Comparison of ENCODE assay signal across 1 cellular context in the genomic region with DNA sequence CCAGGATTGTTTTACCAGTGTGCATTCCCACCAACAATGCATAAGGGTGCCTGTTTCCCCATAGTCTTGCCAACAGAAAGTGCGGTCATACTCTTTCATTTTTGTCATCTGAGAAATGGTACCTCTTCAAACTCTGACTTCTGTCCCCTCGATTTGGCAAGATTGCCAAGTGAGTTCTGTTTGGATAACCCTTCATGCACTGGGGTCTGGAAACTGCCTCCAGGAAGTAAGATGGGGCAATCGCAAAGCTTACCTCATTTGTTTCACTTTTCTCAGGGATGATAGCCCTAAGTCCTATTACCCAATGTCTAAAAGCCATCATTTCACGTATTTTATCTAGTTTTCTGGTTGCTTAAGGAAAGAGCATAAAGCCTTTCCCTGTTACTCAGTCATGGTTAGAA.
TF ChIP-seq lines count a peak whose summit lies in the region.

No MANE protein-coding gene starts in this region.

TF ChIP-seq in HepG2, 621 proteins besides CTCF, POLR2A, EP300 and RAD21 (continued from another document and continues in another):
- TF ChIP-seq, protein P1, sequence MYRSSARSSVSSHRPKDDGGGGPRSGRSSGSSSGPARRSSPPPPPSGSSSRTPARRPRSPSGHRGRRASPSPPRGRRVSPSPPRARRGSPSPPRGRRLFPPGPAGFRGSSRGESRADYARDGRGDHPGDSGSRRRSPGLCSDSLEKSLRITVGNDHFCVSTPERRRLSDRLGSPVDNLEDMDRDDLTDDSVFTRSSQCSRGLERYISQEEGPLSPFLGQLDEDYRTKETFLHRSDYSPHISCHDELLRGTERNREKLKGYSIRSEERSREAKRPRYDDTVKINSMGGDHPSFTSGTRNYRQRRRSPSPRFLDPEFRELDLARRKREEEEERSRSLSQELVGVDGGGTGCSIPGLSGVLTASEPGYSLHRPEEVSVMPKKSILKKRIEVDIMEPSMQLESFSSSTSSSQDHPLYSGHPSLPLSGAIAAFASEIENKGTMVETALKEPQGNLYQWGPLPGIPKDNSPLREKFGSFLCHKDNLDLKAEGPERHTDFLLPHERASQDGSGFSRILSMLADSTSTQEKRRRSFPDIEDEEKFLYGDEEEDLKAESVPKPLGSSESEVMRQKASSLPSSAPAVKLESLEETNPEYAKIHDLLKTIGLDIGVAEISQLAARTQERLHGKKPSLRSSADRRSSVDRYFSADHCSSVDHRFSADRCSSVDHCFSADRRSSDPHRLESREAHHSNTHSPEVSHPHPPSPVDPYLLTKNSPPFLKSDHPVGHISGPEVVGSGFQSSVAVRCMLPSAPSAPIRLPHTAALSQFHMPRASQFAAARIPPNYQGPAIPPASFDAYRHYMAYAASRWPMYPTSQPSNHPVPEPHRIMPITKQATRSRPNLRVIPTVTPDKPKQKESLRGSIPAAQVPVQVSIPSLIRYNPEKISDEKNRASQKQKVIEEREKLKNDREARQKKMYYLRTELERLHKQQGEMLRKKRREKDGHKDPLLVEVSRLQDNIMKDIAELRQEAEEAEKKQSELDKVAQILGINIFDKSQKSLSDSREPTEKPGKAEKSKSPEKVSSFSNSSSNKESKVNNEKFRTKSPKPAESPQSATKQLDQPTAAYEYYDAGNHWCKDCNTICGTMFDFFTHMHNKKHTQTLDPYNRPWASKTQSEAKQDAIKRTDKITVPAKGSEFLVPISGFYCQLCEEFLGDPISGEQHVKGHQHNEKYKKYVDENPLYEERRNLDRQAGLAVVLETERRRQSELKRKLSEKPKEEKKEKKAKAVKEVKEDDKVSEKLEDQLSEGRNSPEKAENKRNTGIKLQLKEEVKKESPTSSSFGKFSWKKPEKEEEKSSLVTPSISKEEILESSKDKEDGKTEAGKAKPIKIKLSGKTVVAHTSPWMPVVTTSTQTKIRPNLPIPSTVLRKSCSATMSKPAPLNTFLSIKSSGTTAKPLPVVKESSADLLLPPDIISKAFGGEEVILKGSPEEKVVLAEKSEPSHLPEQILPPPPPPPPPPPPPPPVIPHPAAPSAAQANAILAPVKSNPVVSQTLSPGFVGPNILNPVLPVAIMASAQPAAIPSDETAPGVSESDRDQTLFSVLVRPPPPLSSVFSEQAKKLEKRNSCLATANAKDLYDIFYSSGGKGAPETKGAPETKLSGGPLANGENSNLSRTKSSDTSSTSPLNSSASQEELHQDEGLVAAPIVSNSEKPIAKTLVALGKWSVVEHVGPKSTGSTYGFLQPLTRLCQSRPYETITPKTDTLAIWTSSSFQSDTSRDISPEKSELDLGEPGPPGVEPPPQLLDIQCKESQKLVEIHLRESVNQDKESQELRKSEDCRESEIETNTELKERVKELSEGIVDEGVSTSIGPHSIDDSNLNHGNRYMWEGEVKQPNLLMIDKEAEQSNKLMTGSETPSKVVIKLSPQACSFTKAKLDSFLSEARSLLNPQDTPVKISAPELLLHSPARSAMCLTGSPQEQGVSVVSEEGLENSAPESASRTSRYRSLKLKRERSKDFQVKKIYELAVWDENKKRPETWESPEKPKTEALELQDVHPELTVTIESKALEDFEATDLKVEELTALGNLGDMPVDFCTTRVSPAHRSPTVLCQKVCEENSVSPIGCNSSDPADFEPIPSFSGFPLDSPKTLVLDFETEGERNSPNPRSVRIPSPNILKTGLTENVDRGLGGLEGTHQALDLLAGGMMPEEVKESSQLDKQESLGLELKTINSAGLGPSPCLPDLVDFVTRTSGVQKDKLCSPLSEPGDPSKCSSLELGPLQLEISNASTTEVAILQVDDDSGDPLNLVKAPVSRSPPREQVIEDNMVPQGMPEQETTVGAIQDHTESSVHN (CRISPR knock-in tag; IDR thresholded peaks at IDR 0.05) = no peak
- TF ChIP-seq, protein P2, sequence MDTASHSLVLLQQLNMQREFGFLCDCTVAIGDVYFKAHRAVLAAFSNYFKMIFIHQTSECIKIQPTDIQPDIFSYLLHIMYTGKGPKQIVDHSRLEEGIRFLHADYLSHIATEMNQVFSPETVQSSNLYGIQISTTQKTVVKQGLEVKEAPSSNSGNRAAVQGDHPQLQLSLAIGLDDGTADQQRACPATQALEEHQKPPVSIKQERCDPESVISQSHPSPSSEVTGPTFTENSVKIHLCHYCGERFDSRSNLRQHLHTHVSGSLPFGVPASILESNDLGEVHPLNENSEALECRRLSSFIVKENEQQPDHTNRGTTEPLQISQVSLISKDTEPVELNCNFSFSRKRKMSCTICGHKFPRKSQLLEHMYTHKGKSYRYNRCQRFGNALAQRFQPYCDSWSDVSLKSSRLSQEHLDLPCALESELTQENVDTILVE (CRISPR knock-in tag; IDR thresholded peaks at IDR 0.05) = peak; percentile 60; the same call in 1 of the 2 replicates
- TF ChIP-seq ZNF335 (CRISPR knock-in tag; IDR thresholded peaks at IDR 0.05) (no peak), SIX1 (CRISPR knock-in tag; IDR thresholded peaks at IDR 0.05; ENCODE audit: borderline replicate concordance) (no peak), ZNF530 (CRISPR knock-in tag; IDR thresholded peaks at IDR 0.05; ENCODE audit: low read depth) (no peak), SP140L (CRISPR knock-in tag; IDR thresholded peaks at IDR 0.05; ENCODE audit: borderline replicate concordance) (peak; percentile 34; the same call in 1 of the 2 replicates), ZNF367 (CRISPR knock-in tag; IDR thresholded peaks at IDR 0.05; ENCODE audit: borderline replicate concordance) (no peak), NFYC (CRISPR knock-in tag; IDR thresholded peaks at IDR 0.05) (no peak), ZNF253 (CRISPR knock-in tag; IDR thresholded peaks at IDR 0.05; ENCODE audit: borderline replicate concordance) (no peak), ZNF709 (CRISPR knock-in tag; IDR thresholded peaks at IDR 0.05) (no peak), TARDBP (CRISPR knock-in tag; IDR thresholded peaks at IDR 0.05) (no peak), NFE2 (CRISPR knock-in tag; IDR thresholded peaks at IDR 0.05) (no peak), ZNF263 (CRISPR knock-in tag; IDR thresholded peaks at IDR 0.05) (no peak), SP2 (CRISPR knock-in tag; IDR thresholded peaks at IDR 0.05) (no peak), NFIB (CRISPR knock-in tag; IDR thresholded peaks at IDR 0.05; ENCODE audit: borderline replicate concordance) (no peak), ZFP37 (CRISPR knock-in tag; IDR thresholded peaks at IDR 0.05; ENCODE audit: borderline replicate concordance) (no peak), ZNF747 (CRISPR knock-in tag; IDR thresholded peaks at IDR 0.05; ENCODE audit: borderline replicate concordance) (no peak), PHF20 (CRISPR knock-in tag; IDR thresholded peaks at IDR 0.05) (no peak), ZNF296 (CRISPR knock-in tag; conservative IDR thresholded peaks at IDR 0.05) (no peak), U2AF1 (optimal IDR thresholded peaks at IDR 0.05; ENCODE audit: low read depth, low read length) (no peak), FOXK2 (IDR thresholded peaks at IDR 0.05) (no peak)
- TF ChIP-seq, protein P3, sequence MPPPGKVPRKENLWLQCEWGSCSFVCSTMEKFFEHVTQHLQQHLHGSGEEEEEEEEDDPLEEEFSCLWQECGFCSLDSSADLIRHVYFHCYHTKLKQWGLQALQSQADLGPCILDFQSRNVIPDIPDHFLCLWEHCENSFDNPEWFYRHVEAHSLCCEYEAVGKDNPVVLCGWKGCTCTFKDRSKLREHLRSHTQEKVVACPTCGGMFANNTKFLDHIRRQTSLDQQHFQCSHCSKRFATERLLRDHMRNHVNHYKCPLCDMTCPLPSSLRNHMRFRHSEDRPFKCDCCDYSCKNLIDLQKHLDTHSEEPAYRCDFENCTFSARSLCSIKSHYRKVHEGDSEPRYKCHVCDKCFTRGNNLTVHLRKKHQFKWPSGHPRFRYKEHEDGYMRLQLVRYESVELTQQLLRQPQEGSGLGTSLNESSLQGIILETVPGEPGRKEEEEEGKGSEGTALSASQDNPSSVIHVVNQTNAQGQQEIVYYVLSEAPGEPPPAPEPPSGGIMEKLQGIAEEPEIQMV (CRISPR knock-in tag; IDR thresholded peaks at IDR 0.05; ENCODE audit: low read depth) = no peak
- TF ChIP-seq, protein P4, sequence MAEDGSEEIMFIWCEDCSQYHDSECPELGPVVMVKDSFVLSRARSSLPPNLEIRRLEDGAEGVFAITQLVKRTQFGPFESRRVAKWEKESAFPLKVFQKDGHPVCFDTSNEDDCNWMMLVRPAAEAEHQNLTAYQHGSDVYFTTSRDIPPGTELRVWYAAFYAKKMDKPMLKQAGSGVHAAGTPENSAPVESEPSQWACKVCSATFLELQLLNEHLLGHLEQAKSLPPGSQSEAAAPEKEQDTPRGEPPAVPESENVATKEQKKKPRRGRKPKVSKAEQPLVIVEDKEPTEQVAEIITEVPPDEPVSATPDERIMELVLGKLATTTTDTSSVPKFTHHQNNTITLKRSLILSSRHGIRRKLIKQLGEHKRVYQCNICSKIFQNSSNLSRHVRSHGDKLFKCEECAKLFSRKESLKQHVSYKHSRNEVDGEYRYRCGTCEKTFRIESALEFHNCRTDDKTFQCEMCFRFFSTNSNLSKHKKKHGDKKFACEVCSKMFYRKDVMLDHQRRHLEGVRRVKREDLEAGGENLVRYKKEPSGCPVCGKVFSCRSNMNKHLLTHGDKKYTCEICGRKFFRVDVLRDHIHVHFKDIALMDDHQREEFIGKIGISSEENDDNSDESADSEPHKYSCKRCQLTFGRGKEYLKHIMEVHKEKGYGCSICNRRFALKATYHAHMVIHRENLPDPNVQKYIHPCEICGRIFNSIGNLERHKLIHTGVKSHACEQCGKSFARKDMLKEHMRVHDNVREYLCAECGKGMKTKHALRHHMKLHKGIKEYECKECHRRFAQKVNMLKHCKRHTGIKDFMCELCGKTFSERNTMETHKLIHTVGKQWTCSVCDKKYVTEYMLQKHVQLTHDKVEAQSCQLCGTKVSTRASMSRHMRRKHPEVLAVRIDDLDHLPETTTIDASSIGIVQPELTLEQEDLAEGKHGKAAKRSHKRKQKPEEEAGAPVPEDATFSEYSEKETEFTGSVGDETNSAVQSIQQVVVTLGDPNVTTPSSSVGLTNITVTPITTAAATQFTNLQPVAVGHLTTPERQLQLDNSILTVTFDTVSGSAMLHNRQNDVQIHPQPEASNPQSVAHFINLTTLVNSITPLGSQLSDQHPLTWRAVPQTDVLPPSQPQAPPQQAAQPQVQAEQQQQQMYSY (CRISPR knock-in tag; IDR thresholded peaks at IDR 0.05) = no peak
- TF ChIP-seq, protein P5, sequence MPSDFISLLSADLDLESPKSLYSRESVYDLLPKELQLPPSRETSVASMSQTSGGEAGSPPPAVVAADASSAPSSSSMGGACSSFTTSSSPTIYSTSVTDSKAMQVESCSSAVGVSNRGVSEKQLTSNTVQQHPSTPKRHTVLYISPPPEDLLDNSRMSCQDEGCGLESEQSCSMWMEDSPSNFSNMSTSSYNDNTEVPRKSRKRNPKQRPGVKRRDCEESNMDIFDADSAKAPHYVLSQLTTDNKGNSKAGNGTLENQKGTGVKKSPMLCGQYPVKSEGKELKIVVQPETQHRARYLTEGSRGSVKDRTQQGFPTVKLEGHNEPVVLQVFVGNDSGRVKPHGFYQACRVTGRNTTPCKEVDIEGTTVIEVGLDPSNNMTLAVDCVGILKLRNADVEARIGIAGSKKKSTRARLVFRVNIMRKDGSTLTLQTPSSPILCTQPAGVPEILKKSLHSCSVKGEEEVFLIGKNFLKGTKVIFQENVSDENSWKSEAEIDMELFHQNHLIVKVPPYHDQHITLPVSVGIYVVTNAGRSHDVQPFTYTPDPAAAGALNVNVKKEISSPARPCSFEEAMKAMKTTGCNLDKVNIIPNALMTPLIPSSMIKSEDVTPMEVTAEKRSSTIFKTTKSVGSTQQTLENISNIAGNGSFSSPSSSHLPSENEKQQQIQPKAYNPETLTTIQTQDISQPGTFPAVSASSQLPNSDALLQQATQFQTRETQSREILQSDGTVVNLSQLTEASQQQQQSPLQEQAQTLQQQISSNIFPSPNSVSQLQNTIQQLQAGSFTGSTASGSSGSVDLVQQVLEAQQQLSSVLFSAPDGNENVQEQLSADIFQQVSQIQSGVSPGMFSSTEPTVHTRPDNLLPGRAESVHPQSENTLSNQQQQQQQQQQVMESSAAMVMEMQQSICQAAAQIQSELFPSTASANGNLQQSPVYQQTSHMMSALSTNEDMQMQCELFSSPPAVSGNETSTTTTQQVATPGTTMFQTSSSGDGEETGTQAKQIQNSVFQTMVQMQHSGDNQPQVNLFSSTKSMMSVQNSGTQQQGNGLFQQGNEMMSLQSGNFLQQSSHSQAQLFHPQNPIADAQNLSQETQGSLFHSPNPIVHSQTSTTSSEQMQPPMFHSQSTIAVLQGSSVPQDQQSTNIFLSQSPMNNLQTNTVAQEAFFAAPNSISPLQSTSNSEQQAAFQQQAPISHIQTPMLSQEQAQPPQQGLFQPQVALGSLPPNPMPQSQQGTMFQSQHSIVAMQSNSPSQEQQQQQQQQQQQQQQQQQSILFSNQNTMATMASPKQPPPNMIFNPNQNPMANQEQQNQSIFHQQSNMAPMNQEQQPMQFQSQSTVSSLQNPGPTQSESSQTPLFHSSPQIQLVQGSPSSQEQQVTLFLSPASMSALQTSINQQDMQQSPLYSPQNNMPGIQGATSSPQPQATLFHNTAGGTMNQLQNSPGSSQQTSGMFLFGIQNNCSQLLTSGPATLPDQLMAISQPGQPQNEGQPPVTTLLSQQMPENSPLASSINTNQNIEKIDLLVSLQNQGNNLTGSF (CRISPR knock-in tag; IDR thresholded peaks at IDR 0.05) = no peak
- TF ChIP-seq, protein P6, sequence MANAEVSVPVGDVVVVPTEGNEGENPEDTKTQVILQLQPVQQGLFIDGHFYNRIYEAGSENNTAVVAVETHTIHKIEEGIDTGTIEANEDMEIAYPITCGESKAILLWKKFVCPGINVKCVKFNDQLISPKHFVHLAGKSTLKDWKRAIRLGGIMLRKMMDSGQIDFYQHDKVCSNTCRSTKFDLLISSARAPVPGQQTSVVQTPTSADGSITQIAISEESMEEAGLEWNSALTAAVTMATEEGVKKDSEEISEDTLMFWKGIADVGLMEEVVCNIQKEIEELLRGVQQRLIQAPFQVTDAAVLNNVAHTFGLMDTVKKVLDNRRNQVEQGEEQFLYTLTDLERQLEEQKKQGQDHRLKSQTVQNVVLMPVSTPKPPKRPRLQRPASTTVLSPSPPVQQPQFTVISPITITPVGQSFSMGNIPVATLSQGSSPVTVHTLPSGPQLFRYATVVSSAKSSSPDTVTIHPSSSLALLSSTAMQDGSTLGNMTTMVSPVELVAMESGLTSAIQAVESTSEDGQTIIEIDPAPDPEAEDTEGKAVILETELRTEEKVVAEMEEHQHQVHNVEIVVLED (CRISPR knock-in tag; IDR thresholded peaks at IDR 0.05; ENCODE audit: borderline replicate concordance) = no peak
- TF ChIP-seq, protein P7, sequence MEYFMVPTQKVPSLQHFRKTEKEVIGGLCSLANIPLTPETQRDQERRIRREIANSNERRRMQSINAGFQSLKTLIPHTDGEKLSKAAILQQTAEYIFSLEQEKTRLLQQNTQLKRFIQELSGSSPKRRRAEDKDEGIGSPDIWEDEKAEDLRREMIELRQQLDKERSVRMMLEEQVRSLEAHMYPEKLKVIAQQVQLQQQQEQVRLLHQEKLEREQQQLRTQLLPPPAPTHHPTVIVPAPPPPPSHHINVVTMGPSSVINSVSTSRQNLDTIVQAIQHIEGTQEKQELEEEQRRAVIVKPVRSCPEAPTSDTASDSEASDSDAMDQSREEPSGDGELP (IDR thresholded peaks at IDR 0.05; ENCODE audit: borderline replicate concordance, low read depth) = no peak
- TF ChIP-seq, protein P8, sequence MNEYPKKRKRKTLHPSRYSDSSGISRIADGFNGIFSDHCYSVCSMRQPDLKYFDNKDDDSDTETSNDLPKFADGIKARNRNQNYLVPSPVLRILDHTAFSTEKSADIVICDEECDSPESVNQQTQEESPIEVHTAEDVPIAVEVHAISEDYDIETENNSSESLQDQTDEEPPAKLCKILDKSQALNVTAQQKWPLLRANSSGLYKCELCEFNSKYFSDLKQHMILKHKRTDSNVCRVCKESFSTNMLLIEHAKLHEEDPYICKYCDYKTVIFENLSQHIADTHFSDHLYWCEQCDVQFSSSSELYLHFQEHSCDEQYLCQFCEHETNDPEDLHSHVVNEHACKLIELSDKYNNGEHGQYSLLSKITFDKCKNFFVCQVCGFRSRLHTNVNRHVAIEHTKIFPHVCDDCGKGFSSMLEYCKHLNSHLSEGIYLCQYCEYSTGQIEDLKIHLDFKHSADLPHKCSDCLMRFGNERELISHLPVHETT (CRISPR knock-in tag; conservative IDR thresholded peaks at IDR 0.05) = no peak
